In genomic region chr19:10744222-10744847, GRCh38 we compare ENCODE assay signal across 16 cellular contexts. TPM values are rescaled to one million over a fixed set of nuclear protein-coding genes. Genes with fewer than 3 reads are reported as not detected.
A peak's percentile ranks its signal among the peaks of the same experiment; 100 is the strongest.
DNase-seq lines count a peak whose midpoint lies in the region; ATAC-seq and TF ChIP-seq lines count a peak whose summit lies in the region.
"Had no signal": no experiment of that assay in that cellular context is flagged by ENCODE, and none has a peak within 500 bp of the region (broad histone marks: within the 10 kb centered on the region; RNA-seq: fewer than 3 reads in every experiment).

No MANE protein-coding gene starts in this region.

- intact Hi-C loops in breast epithelium (cut with DNase I; ENCODE audit: low total_unique reads) (no loop called here), mammary epithelial cell (cut with micrococcal nuclease) (no loop called here), dorsolateral prefrontal cortex (cut with DNase I) (no loop called here)

- H3K27me3 ChIP-seq in breast epithelium (no peaks in the 10 kb centered on the region), mammary epithelial cell (ENCODE audit: insufficient read depth, low read length) (no peaks in the 10 kb centered on the region), dorsolateral prefrontal cortex (no peaks in the 10 kb centered on the region), upper lobe of left lung (no peaks in the 10 kb centered on the region)

- H3K9me3 ChIP-seq in breast epithelium (no peaks in the 10 kb centered on the region), mammary epithelial cell (replicated peaks; ENCODE audit: insufficient read depth, low read length) (no peaks in the 10 kb centered on the region), upper lobe of left lung (no peaks in the 10 kb centered on the region)
- H3K9me3 ChIP-seq: psoas muscle had no signal

- no peak overlapping the region for H3K9ac ChIP-seq in mammary epithelial cell (ENCODE audit: insufficient read depth, low read length)
- H3K9ac ChIP-seq: KMS-11 had no signal

- TF ChIP-seq EP300 in upper lobe of left lung (IDR thresholded peaks at IDR 0.05) = no peak

- DNase-seq in breast epithelium (ENCODE audit: low spot score in 2 of 2) = no peak
- no peak for DNase-seq in mammary epithelial cell
- no peak for DNase-seq in dorsolateral prefrontal cortex
- DNase-seq in myocyte (ENCODE audit: low read depth) = peak; percentile 67
- no peak for DNase-seq in upper lobe of left lung
- no peak for DNase-seq in GM10248 (ENCODE audit: extremely low spot score)
- DNase-seq: activated CD4-positive, alpha-beta T cell treated with anti-CD3 and anti-CD28 coated beads, Interleukin-2, amount 10 ng/mL, durations not matched to agents 7 days and 5 days; activated T-cell treated with anti-CD3 and anti-CD28 coated beads, Interleukin-2, amount 50 U/mL, for 72 hours; H7; NCI-H146; NCI-H510A treated with DMSO at 0.1 percent for 48 hours; psoas muscle; stimulated activated CD4-positive, alpha-beta T cell treated with anti-CD3 and anti-CD28 coated beads, Interleukin-4, amount 100 ng/mL, for 1 hour had no signal

- H3K4me3 ChIP-seq in breast epithelium (peak overlapping the region in 1 of 3 donors; percentile 6), mammary epithelial cell (replicated peaks in 1 of 3; ENCODE audit: insufficient read depth in 1 of 3, low read depth in 2 of 3, low read length in 3 of 3) (no peak overlapping the region), dorsolateral prefrontal cortex (no peak overlapping the region), upper lobe of left lung (no peak overlapping the region)
- H3K4me3 ChIP-seq: psoas muscle had no signal

- TF ChIP-seq POLR2A in breast epithelium (IDR thresholded peaks at IDR 0.05) = no peak
- no peak for TF ChIP-seq POLR2A in upper lobe of left lung (IDR thresholded peaks at IDR 0.05)

- POLR2A ChIA-PET in GM10248 (lab: Yijun Ruan, JAX) = no interaction called here

- no TSS peak for BruUV-seq in mammary epithelial cell (replicated peaks; lab: Mats Ljungman, UMichigan)

- peaks cover 6 to 23% of the 10 kb centered on the region in 2 donors for H3K4me1 ChIP-seq in breast epithelium
- H3K4me1 ChIP-seq in mammary epithelial cell (ENCODE audit: insufficient read depth, low read length) = peaks cover 19% of the 10 kb centered on the region
- peaks cover 55 to 96% (median 76%) of the 10 kb centered on the region in 4 donors for H3K4me1 ChIP-seq in upper lobe of left lung

- TF ChIP-seq CTCF in breast epithelium (IDR thresholded peaks at IDR 0.05) = no peak
- TF ChIP-seq CTCF in mammary epithelial cell (conservative IDR thresholded peaks at IDR 0.05 in 1 of 2, IDR thresholded peaks at IDR 0.05 in 1 of 2; ENCODE audit: extremely low read depth in 1 of 2, insufficient read depth in 1 of 2, low read depth in 1 of 2, low read length in 2 of 2) = no peak
- TF ChIP-seq CTCF in dorsolateral prefrontal cortex (IDR thresholded peaks at IDR 0.05 in 54 of 56, conservative IDR thresholded peaks at IDR 0.05 in 2 of 56; ENCODE audit: low read depth in 1 of 56, partially characterized antibody in 56 of 56) = no peak
- no peak for TF ChIP-seq CTCF in upper lobe of left lung (IDR thresholded peaks at IDR 0.05)
- TF ChIP-seq CTCF in GM10248 (IDR thresholded peaks at IDR 0.05; ENCODE audit: control extremely low read depth, extremely low read depth, low read depth, missing control alignments) = no peak

- CTCF ChIA-PET in mammary epithelial cell (lab: Charles Lee; ENCODE audit: low non-redundant PET) = no interaction called here
- CTCF ChIA-PET in GM10248 (lab: Yijun Ruan, JAX) = interaction anchor here (0.9 kb wide), 1 partner anchor 11 kb away, joined by 3 read pairs; no protein-coding TSS in a partner anchor

- no peak for ATAC-seq in upper lobe of left lung (ENCODE audit: low FRiP score in 2 of 2)
- ATAC-seq in HG03439 (IDR thresholded peaks at IDR 0.05; ENCODE audit: unreplicated experiment) = no peak
- ATAC-seq in GM19035 (IDR thresholded peaks at IDR 0.05; ENCODE audit: unreplicated experiment) = no peak
- ATAC-seq: activated T-cell treated with anti-CD3 and anti-CD28 coated beads, Interleukin-2, amount 50 U/mL, for 72 hours had no signal

- 23% methylated on average over 7 of the region's 11 CpGs for WGBS in mammary epithelial cell (ENCODE audit: low coverage, missing lambda C conversion rate)
- 61 to 69% methylated on average over 7 to 11 of the region's 11 CpGs for WGBS in upper lobe of left lung, 2 donors

- no peak overlapping the region for H3K4me2 ChIP-seq in mammary epithelial cell (ENCODE audit: insufficient read depth, low read depth, low read length)
- H3K4me2 ChIP-seq: KMS-11 had no signal

- peaks cover 95% of the 10 kb centered on the region for H3K79me2 ChIP-seq in mammary epithelial cell (ENCODE audit: insufficient read depth, low read length)

- dilution Hi-C loops in mammary epithelial cell (cut with HindIII; ENCODE audit: low sequenced_read_pairs) = no loop called here

- in situ Hi-C loops in mammary epithelial cell (cut with MboI; ENCODE audit: low sequenced_read_pairs in 2 of 2) = no loop called here

- H3K36me3 ChIP-seq in breast epithelium = no peaks in the 10 kb centered on the region
- no peaks in the 10 kb centered on the region for H3K36me3 ChIP-seq in mammary epithelial cell (ENCODE audit: insufficient read depth, low read length)
- H3K36me3 ChIP-seq in upper lobe of left lung = no peaks in the 10 kb centered on the region

- peaks cover 4% of the 10 kb centered on the region for H4K20me1 ChIP-seq in mammary epithelial cell (ENCODE audit: insufficient read depth, low read length)

- H3K27ac ChIP-seq in breast epithelium (peak overlapping the region; percentile 57 to 68), mammary epithelial cell (ENCODE audit: insufficient read depth, low read depth, low read length) (no peak overlapping the region), dorsolateral prefrontal cortex (peak overlapping the region in 57 of 59 donors; percentile 0 to 100 (median 77)), upper lobe of left lung (peak overlapping the region; percentile 47 to 91 (median 78))
- H3K27ac ChIP-seq: KMS-11, psoas muscle had no signal

- no peak overlapping the region for H2AFZ ChIP-seq in mammary epithelial cell (ENCODE audit: low read depth, low read length)

RNA-seq across cellular contexts. Expression of gene DNM2, which starts 26.5 kb away (rescaled TPM):
- total RNA-seq in breast epithelium (10 to 100 TPM; 83.1 to 98.6 (median 84.5) TPM), mammary epithelial cell (100 to 1,000 TPM in 1 of 2 donors, 10 to 100 TPM in 1; 95.9 to 125 TPM), dorsolateral prefrontal cortex (100 to 1,000 TPM in 115 of 120 experiments, 10 to 100 TPM in 5; 88.3 to 281 (median 146) TPM), myocyte (64.8 and 71.8 TPM in 2 replicates), upper lobe of left lung (100 to 1,000 TPM; 238 to 744 (median 318) TPM)
- 60.2 TPM for polyA plus RNA-seq in mammary epithelial cell
- 219 TPM for polyA minus RNA-seq in mammary epithelial cell
- 105 TPM for polyA plus RNA-seq in myocyte (2012)

RNA-seq across cellular contexts. Expression of gene QTRT1, which starts 43.1 kb away (rescaled TPM):
- total RNA-seq in breast epithelium (10 to 100 TPM; 29.0 to 47.5 (median 31.2) TPM), mammary epithelial cell (10 to 100 TPM; 22.2 to 42.7 TPM), dorsolateral prefrontal cortex (100 to 1,000 TPM in 5 of 120 experiments, 10 to 100 TPM in 115; 51.0 to 106 (median 74.7) TPM), myocyte (40.5 and 43.1 TPM in 2 replicates), upper lobe of left lung (10 to 100 TPM; 11.0 to 85.9 (median 32.5) TPM)
- polyA plus RNA-seq in mammary epithelial cell = 35.4 TPM
- polyA minus RNA-seq in mammary epithelial cell = 5.5 TPM
- polyA plus RNA-seq in myocyte (2012) = 69.1 TPM
